ENCODE assay signal across 18 cellular contexts in genomic region chr12:106109168-106109910, GRCh38. TPM values are rescaled to one million over a fixed set of nuclear protein-coding genes. Genes with fewer than 3 reads are reported as not detected.
A peak's percentile ranks its signal among the peaks of the same experiment; 100 is the strongest.
DNase-seq lines count a peak whose midpoint lies in the region; ATAC-seq and TF ChIP-seq lines count a peak whose summit lies in the region.
"Had no signal": no experiment of that assay in that cellular context is flagged by ENCODE, and none has a peak within 500 bp of the region (broad histone marks: within the 10 kb centered on the region; RNA-seq: fewer than 3 reads in every experiment).

No MANE protein-coding gene starts in this region.

- H3K27me3 Mint-ChIP-seq in mesothelial cell of epicardium (ENCODE audit: low read depth) = no peaks in the 10 kb centered on the region
- no peaks in the 10 kb centered on the region for H3K27me3 Mint-ChIP-seq in type B pancreatic cell

- H3K36me3 Mint-ChIP-seq in mesothelial cell of epicardium (no peaks in the 10 kb centered on the region), type B pancreatic cell (no peaks in the 10 kb centered on the region)
- H3K36me3 Mint-ChIP-seq: activated naive CD4-positive, alpha-beta T cell treated with anti-CD3 and anti-CD28 coated beads, Interleukin-2, amount 50 U/mL, for 72 hours; naive B cell had no signal

- H3K9ac ChIP-seq in colonic mucosa (ENCODE audit: low read depth in 2 of 2, low read length in 2 of 2) = peak overlapping the region in 1 of 2 donors; percentile 52

- peak overlapping the region in 11 of 12 donors; percentile 17 to 99 (median 81) for H3K27ac ChIP-seq in heart left ventricle
- H3K27ac ChIP-seq in right cardiac atrium (ENCODE audit: low read length) = no peak overlapping the region
- H3K27ac ChIP-seq in colonic mucosa = peak overlapping the region; percentile 24
- H3K27ac ChIP-seq: C4-2B had no signal

- H3K27ac Mint-ChIP-seq in mesothelial cell of epicardium (peak overlapping the region; percentile 96), type B pancreatic cell (peak overlapping the region; percentile 62)
- H3K27ac Mint-ChIP-seq: activated naive CD4-positive, alpha-beta T cell treated with anti-CD3 and anti-CD28 coated beads, Interleukin-2, amount 50 U/mL, for 72 hours; activated T-cell treated with anti-CD3 and anti-CD28 coated beads, Interleukin-2, amount 50 U/mL, for 24 hours; naive B cell had no signal

- peaks cover 0 to 14% (median 0%) of the 10 kb centered on the region in 9 donors for H3K36me3 ChIP-seq in heart left ventricle
- no peaks in the 10 kb centered on the region for H3K36me3 ChIP-seq in colonic mucosa
- H3K36me3 ChIP-seq: suprapubic skin had no signal

- no peak for TF ChIP-seq POLR2A in heart left ventricle (IDR thresholded peaks at IDR 0.05)
- TF ChIP-seq POLR2A in lower leg skin (IDR thresholded peaks at IDR 0.05) = no peak

- WGBS in heart left ventricle, 4 donors = 38 to 48% (median 44%) methylated on average over 4 of the region's 4 CpGs
- 49% methylated on average over 4 of the region's 4 CpGs for WGBS in right cardiac atrium
- 56 to 67% methylated on average over 4 of the region's 4 CpGs for WGBS in lower leg skin, 2 donors

- H3K4me1 ChIP-seq in heart left ventricle (peaks cover 19 to 100% (median 80%) of the 10 kb centered on the region in 12 donors), right cardiac atrium (ENCODE audit: control insufficient read depth, insufficient read depth, low read length) (peaks cover 43% of the 10 kb centered on the region), colonic mucosa (no peaks in the 10 kb centered on the region)

- DNase-seq in heart left ventricle (no peak), right cardiac atrium (no peak), colonic mucosa (no peak), mesothelial cell of epicardium (ENCODE audit: low spot score in 2 of 2, unreplicated experiment in 2 of 2) (no peak), type B pancreatic cell (ENCODE audit: extremely low spot score, unreplicated experiment) (no peak), NCI-H774 (lab: John Stamatoyannopoulos, UW) (no peak), lower leg skin (ENCODE audit: low spot score in 2 of 2) (no peak)
- DNase-seq in stimulated activated CD4-positive, alpha-beta T cell treated with anti-CD3 and anti-CD28 coated beads, Interleukin-2, amount 100 ng/mL, for 48 hours = no peak
- DNase-seq: 8988T; activated T-cell treated with anti-CD3 and anti-CD28 coated beads, Interleukin-2, amount 50 U/mL, for 24 hours; cerebellar nuclear complex; naive B cell; NCI-H2029 treated with DMSO at 0.1 percent for 48 hours; NCI-H526; PC-3 had no signal

- H3K4me1 Mint-ChIP-seq in mesothelial cell of epicardium (peaks cover 77% of the 10 kb centered on the region), type B pancreatic cell (ENCODE audit: unreplicated experiment) (peaks cover 64% of the 10 kb centered on the region)
- H3K4me1 Mint-ChIP-seq: naive B cell had no signal

- H3K4me3 ChIP-seq in heart left ventricle (no peak overlapping the region), right cardiac atrium (ENCODE audit: low read length) (no peak overlapping the region), colonic mucosa (no peak overlapping the region), lower leg skin (ENCODE audit: low read depth, poor library complexity, severe bottlenecking) (no peak overlapping the region)
- H3K4me3 ChIP-seq: suprapubic skin had no signal

- ATAC-seq in heart left ventricle = no peak
- ATAC-seq in right cardiac atrium = no peak
- ATAC-seq: activated naive CD4-positive, alpha-beta T cell treated with anti-CD3 and anti-CD28 coated beads, Interleukin-2, amount 50 U/mL, for 72 hours had no signal

- H3K27me3 ChIP-seq in heart left ventricle (no peaks in the 10 kb centered on the region), right cardiac atrium (ENCODE audit: control insufficient read depth, insufficient read depth) (no peaks in the 10 kb centered on the region), colonic mucosa (no peaks in the 10 kb centered on the region)
- H3K27me3 ChIP-seq: suprapubic skin had no signal

- H3K4me3 Mint-ChIP-seq in mesothelial cell of epicardium (no peak overlapping the region), type B pancreatic cell (no peak overlapping the region)
- H3K4me3 Mint-ChIP-seq: activated T-cell treated with anti-CD3 and anti-CD28 coated beads, Interleukin-2, amount 50 U/mL, for 24 hours; naive B cell had no signal

- TF ChIP-seq CTCF in heart left ventricle (IDR thresholded peaks at IDR 0.05) (no peak), colonic mucosa (IDR thresholded peaks at IDR 0.05) (no peak), mesothelial cell of epicardium (IDR thresholded peaks at IDR 0.05; ENCODE audit: unreplicated experiment) (no peak), type B pancreatic cell (conservative IDR thresholded peaks at IDR 0.05) (no peak), lower leg skin (IDR thresholded peaks at IDR 0.05) (no peak)

- intact Hi-C loops in heart left ventricle (cut with DNase I) = no loop called here
- intact Hi-C loops in right cardiac atrium (cut with DNase I) = no loop called here
- intact Hi-C loops in colonic mucosa (cut with DNase I) = no loop called here
- intact Hi-C loops in lower leg skin (cut with DNase I; ENCODE audit: low total_unique reads) = no loop called here

- H3K9me3 Mint-ChIP-seq in mesothelial cell of epicardium (no peaks in the 10 kb centered on the region), type B pancreatic cell (no peaks in the 10 kb centered on the region)
- H3K9me3 Mint-ChIP-seq: activated naive CD4-positive, alpha-beta T cell treated with anti-CD3 and anti-CD28 coated beads, Interleukin-2, amount 50 U/mL, for 72 hours; activated T-cell treated with anti-CD3 and anti-CD28 coated beads, Interleukin-2, amount 50 U/mL, for 24 hours; naive B cell had no signal

- no peaks in the 10 kb centered on the region for H3K9me3 ChIP-seq in heart left ventricle
- H3K9me3 ChIP-seq in right cardiac atrium (ENCODE audit: control insufficient read depth, low read length) = no peaks in the 10 kb centered on the region
- H3K9me3 ChIP-seq in colonic mucosa = no peaks in the 10 kb centered on the region
- H3K9me3 ChIP-seq: suprapubic skin had no signal

RNA-seq across cellular contexts. Expression of gene NUAK1, which starts 29.4 kb away (rescaled TPM):
- total RNA-seq in heart left ventricle = 10 to 100 TPM; 34.7 to 50.7 (median 39.8) TPM
- polyA plus RNA-seq in heart left ventricle = 10 to 100 TPM; 10.5 to 21.5 TPM
- total RNA-seq in right cardiac atrium = 10 to 100 TPM; 20.1 to 30.2 (median 23.7) TPM
- polyA plus RNA-seq in right cardiac atrium = 10.0 TPM
- total RNA-seq in colonic mucosa = 1 to 10 TPM; 2.2 to 3.7 TPM
- total RNA-seq in mesothelial cell of epicardium = 23.4 to 27.0 TPM (median 25.1 TPM) in 3 replicates
- total RNA-seq in type B pancreatic cell (ENCODE audit: low replicate concordance) = 6.5 and 8.1 TPM in 2 replicates
- total RNA-seq in lower leg skin = 10 to 100 TPM; 23.9 to 66.1 (median 42.3) TPM
- total RNA-seq: activated naive CD4-positive, alpha-beta T cell treated with anti-CD3 and anti-CD28 coated beads, Interleukin-2, amount 50 U/mL, for 72 hours had no signal
